Comparison of ENCODE assay signal across 8 cellular contexts in genomic region chrY:7273587-7274203, GRCh38.
DNase-seq lines count a peak whose midpoint lies in the region; ATAC-seq and TF ChIP-seq lines count a peak whose summit lies in the region.

No MANE protein-coding gene starts in this region.

- no peak overlapping the region for H3K27ac Mint-ChIP-seq in neural progenitor cell

- no peaks in the 10 kb centered on the region for H3K36me3 Mint-ChIP-seq in neural progenitor cell

- no peaks in the 10 kb centered on the region for H3K27me3 ChIP-seq in neural progenitor cell

- H3K4me1 Mint-ChIP-seq in neural progenitor cell, result no peaks in the 10 kb centered on the region

- no peak overlapping the region for H3K4me2 ChIP-seq in neural progenitor cell

- no peaks in the 10 kb centered on the region for H3K4me1 ChIP-seq in neural progenitor cell

- H3K9ac ChIP-seq in neural progenitor cell, result no peak overlapping the region

- H3K79me2 ChIP-seq in neural progenitor cell (ENCODE audit: low read depth), result no peaks in the 10 kb centered on the region

- no peak overlapping the region for H3K27ac ChIP-seq in neural progenitor cell

- DNase-seq in GM10266 (ENCODE audit: extremely low spot score) (peak; percentile 85), germinal center (ENCODE audit: low spot score) (peak; percentile 85), NCI-H345 treated with DMSO at 0.1 percent for 48 hours (lab: John Stamatoyannopoulos, UW; ENCODE audit: unreplicated experiment) (no peak), neural progenitor cell (ENCODE audit: low spot score) (no peak)
- peak; percentile 89 for DNase-seq in activated CD4-positive, alpha-beta T cell treated with anti-CD3 and anti-CD28 coated beads for 48 hours
- DNase-seq in stimulated activated CD4-positive, alpha-beta T cell treated with anti-CD3 and anti-CD28 coated beads, Interleukin-4, amount 100 ng/mL, for 4 hours, result peak; percentile 78 to 91

- ATAC-seq in HG03457 (IDR thresholded peaks at IDR 0.05; ENCODE audit: unreplicated experiment) (peak; percentile 74), GM18858 (IDR thresholded peaks at IDR 0.05; ENCODE audit: unreplicated experiment) (no peak)

- H4K20me1 ChIP-seq in neural progenitor cell (ENCODE audit: low read depth), result no peaks in the 10 kb centered on the region

- TF ChIP-seq CTCF in GM10266 (IDR thresholded peaks at IDR 0.05; ENCODE audit: control insufficient read depth, insufficient read depth, low read depth, missing control alignments) (no peak), neural progenitor cell (IDR thresholded peaks at IDR 0.05) (no peak)

- H3K9me3 ChIP-seq in neural progenitor cell (ENCODE audit: low read depth), result no peaks in the 10 kb centered on the region

- H3F3A ChIP-seq in neural progenitor cell (ENCODE audit: low read depth), result no peaks in the 10 kb centered on the region

- no peak overlapping the region for H3K4me3 ChIP-seq in neural progenitor cell

- no peaks in the 10 kb centered on the region for H3K36me3 ChIP-seq in neural progenitor cell

- H2AFZ ChIP-seq in neural progenitor cell (replicated peaks), result no peak overlapping the region

- no peaks in the 10 kb centered on the region for H3K9me3 Mint-ChIP-seq in neural progenitor cell

- no peak overlapping the region for H3K4me3 Mint-ChIP-seq in neural progenitor cell

- H3K27me3 Mint-ChIP-seq in neural progenitor cell (ENCODE audit: insufficient read depth, low read depth), result no peaks in the 10 kb centered on the region

Comparison
In these comparisons a context has a peak if more than half of its experiments do, and no peak if none do; other contexts are left out.
1. DNase-seq: peak in GM10266 (single experiment), activated CD4-positive, alpha-beta T cell treated with anti-CD3 and anti-CD28 coated beads for 48 hours (single experiment), germinal center (single experiment) and stimulated activated CD4-positive, alpha-beta T cell treated with anti-CD3 and anti-CD28 coated beads, Interleukin-4, amount 100 ng/mL, for 4 hours (2 of 2); none in NCI-H345 treated with DMSO at 0.1 percent for 48 hours (single experiment) and neural progenitor cell (single experiment).